ENCODE assay signal across 30 cellular contexts in the genomic region with DNA sequence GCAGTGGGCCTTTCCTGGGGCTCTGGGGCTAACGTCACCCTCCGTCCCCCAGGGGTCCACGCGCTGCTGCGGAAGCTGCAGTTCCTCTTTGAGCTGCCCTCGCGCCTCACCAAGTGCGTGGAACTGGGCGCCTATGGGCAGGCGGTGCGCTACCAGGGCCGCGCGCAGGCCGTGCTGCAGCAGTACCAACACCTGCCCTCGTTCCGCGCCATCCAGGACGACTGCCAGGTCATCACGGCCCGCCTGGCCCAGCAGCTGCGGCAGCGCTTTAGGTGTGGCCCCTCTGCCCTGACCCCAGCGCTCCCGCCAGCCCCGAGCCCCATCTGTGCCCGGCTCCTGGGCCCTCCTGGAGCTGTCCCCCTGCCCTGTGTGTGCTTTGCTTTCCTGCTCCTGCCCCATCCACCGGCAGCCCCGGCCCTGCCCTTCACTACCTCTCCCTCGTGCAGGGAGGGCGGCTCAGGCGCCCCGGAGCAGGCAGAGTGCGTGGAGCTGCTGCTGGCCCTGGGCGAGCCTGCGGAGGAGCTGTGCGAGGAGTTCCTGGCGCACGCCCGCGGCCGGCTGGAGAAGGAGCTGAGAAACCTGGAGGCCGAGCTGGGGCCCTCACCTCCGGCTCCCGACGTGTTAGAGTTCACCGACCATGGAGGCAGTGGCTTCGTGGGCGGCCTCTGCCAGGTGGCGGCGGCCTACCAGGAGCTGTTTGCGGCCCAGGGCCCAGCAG.
"Had no signal": no experiment of that assay in that cellular context is flagged by ENCODE, and none has a peak within 500 bp of the region (broad histone marks: within the 10 kb centered on the region; RNA-seq: fewer than 3 reads in every experiment).

No MANE protein-coding gene starts in this region.

- H3K27ac Mint-ChIP-seq: activated naive CD8-positive, alpha-beta T cell; nephron progenitor cell; progenitor cell of endocrine pancreas; stimulated activated memory B cell treated with anti-CD40 and anti-IgM and Interleukin-4, amounts not matched to agents 10 μg/mL and 1 μg/mL and 100 μg/mL, for 72 hours had no signal

- H3K27me3 ChIP-seq: adrenal gland, brain microvascular endothelial cell, esophagus muscularis mucosa, foreskin keratinocyte, heart left ventricle, ovary, sigmoid colon, tibial nerve had no signal

- H3K36me3 Mint-ChIP-seq: activated naive CD8-positive, alpha-beta T cell had no signal

- H3K4me3 ChIP-seq: adrenal gland, esophagus muscularis mucosa, heart left ventricle, lower lobe of right lung, mucosa of descending colon, ovary, sigmoid colon, tibial nerve had no signal

- H3K27me3 Mint-ChIP-seq: activated naive CD8-positive, alpha-beta T cell; progenitor cell of endocrine pancreas; stimulated activated memory B cell treated with anti-CD40 and anti-IgM and Interleukin-4, amounts not matched to agents 10 μg/mL and 1 μg/mL and 100 μg/mL, for 72 hours had no signal

- H3K4me1 ChIP-seq: foreskin keratinocyte had no signal

- DNase-seq: activated CD4-positive, alpha-beta T cell treated with anti-CD3 and anti-CD28 coated beads for 4 hours; activated CD4-positive, alpha-beta T cell treated with anti-CD3 and anti-CD28 coated beads, Interleukin-2, amount 50 U/mL, for 4 hours; activated CD8-positive, alpha-beta memory T cell treated with anti-CD3 and anti-CD28 coated beads for 24 hours; activated effector memory CD4-positive, alpha-beta T cell treated with Interleukin-2 at 50 U/mL for 16 hours; activated naive CD4-positive, alpha-beta T cell treated with Interleukin-2 at 50 U/mL for 16 hours; brain microvascular endothelial cell; caudate nucleus; effector CD4-positive, alpha-beta T cell; foreskin keratinocyte; hypothalamus; kidney glomerular epithelial cell; lower lobe of right lung; mucosa of descending colon; nephron progenitor cell; retina; sigmoid colon; small intestine; stimulated activated CD4-positive, alpha-beta T cell treated with anti-CD3 and anti-CD28 coated beads, Interleukin-1b, Interleukin-23, amount 100 ng/mL, for 48 hours; stimulated activated CD4-positive, alpha-beta T cell treated with anti-CD3 and anti-CD28 coated beads, Interleukin-4, amount 100 ng/mL, for 4 hours; stimulated activated CD8-positive, alpha-beta memory T cell treated with anti-CD3 and anti-CD28 coated beads, Interleukin-4, amount 100 ng/mL, for 48 hours had no signal

- H3K9me3 Mint-ChIP-seq: nephron progenitor cell; stimulated activated memory B cell treated with anti-CD40 and anti-IgM and Interleukin-4, amounts not matched to agents 10 μg/mL and 1 μg/mL and 100 μg/mL, for 72 hours had no signal

- H3K4me3 Mint-ChIP-seq: activated naive CD8-positive, alpha-beta T cell; nephron progenitor cell; stimulated activated memory B cell treated with anti-CD40 and anti-IgM and Interleukin-4, amounts not matched to agents 10 μg/mL and 1 μg/mL and 100 μg/mL, for 72 hours had no signal

- H3K36me3 ChIP-seq: ovary had no signal

- H3K9me3 ChIP-seq: adrenal gland, esophagus muscularis mucosa, heart left ventricle, lower lobe of right lung, mucosa of descending colon, ovary, sigmoid colon, tibial nerve had no signal

- H3K27ac ChIP-seq: adrenal gland, brain microvascular endothelial cell, esophagus muscularis mucosa, foreskin keratinocyte, heart left ventricle, lower lobe of right lung, ovary, sigmoid colon, tibial nerve had no signal

- FAIRE-seq: astrocyte, small intestine had no signal

- ATAC-seq: foreskin keratinocyte; heart left ventricle; left lobe of liver; lower lobe of right lung; mucosa of descending colon; stimulated activated memory B cell treated with anti-CD40 and anti-IgM and Interleukin-4, amounts not matched to agents 10 μg/mL and 1 μg/mL and 100 μg/mL, for 72 hours had no signal
